ENCODE assay signal across 1 cellular context in the genomic region with DNA sequence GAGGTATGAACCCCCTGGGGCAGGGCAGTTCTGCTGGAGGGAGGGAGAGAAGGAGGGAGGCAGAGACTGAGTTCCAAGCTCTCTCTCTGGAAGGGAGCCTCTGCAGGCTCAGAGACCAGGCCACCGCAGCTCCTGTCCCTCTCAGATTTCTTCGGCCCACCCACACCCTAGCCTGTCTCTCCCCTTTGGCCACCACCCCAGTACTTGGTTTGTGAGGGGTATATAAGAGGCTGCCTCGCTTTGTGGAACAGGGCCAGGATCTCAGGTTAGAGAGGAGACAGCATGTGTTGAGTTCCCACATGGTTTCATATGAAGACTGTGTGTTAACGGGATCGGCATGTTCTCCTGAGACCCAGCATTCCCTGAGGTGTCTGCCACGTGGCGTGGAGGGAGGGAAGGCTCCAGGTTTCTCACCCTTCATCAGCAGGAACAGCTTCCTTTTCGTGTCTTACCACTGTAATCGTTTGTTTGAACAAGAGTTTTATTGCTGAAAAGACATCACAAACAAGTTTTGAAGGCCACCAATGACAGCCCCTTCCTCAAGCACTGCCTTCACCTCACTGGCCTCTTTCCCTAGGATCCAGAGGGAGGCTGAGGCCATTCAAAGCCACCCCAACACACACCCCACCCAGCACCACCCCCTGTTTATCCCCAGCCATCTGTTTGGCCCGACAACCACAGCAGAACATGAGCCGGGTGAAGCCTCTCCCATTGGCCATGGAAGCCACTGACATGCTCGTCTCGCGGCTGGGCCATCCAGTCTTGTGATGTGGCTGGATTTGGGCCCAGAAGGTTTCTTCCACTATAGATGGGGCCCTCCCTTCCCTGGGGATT.
TF ChIP-seq lines count a peak whose summit lies in the region.

No MANE protein-coding gene starts in this region.

TF ChIP-seq in K562, 482 proteins besides CTCF, POLR2A, EP300 and RAD21 (continued from another document and continues in another):
- TF ChIP-seq SP2 (IDR thresholded peaks at IDR 0.05; ENCODE audit: extremely low read depth, low read depth, low read length, poor library complexity, severe bottlenecking) (no peak), MCM5 (IDR thresholded peaks at IDR 0.05; ENCODE audit: low read depth) (no peak), EWSR1 (IDR thresholded peaks at IDR 0.05; ENCODE audit: borderline replicate concordance, low read depth, partially characterized antibody) (no peak), KDM1A (IDR thresholded peaks at IDR 0.05) (no peak), IFI16 (CRISPR knock-in tag; IDR thresholded peaks at IDR 0.05) (0 out of 2 replicates have a peak, but pooled peaks have one; percentile 7), ZNF165 (CRISPR knock-in tag; IDR thresholded peaks at IDR 0.05; ENCODE audit: borderline replicate concordance) (no peak), KAT8 (IDR thresholded peaks at IDR 0.05; ENCODE audit: low read depth) (no peak), GTF2F1 (IDR thresholded peaks at IDR 0.05; ENCODE audit: low read depth, low read length) (no peak), ZNF41 (CRISPR knock-in tag; conservative IDR thresholded peaks at IDR 0.05) (peak; percentile 8; the same call in 1 of the 2 replicates), CEBPB (tag; IDR thresholded peaks at IDR 0.05) (0 out of 2 replicates have a peak, but pooled peaks have one; percentile 62), ZNF780A (CRISPR knock-in tag; IDR thresholded peaks at IDR 0.05) (no peak), ZNF445 (CRISPR knock-in tag; IDR thresholded peaks at IDR 0.05; ENCODE audit: low read depth) (no peak), CBFB (CRISPR knock-in tag; IDR thresholded peaks at IDR 0.05) (no peak), CREM (IDR thresholded peaks at IDR 0.05; ENCODE audit: low read depth) (peak; percentile 23; the same call in 1 of the 2 replicates), ZNF408 (CRISPR knock-in tag; IDR thresholded peaks at IDR 0.05; ENCODE audit: low read depth) (no peak), RFX7 (CRISPR knock-in tag; IDR thresholded peaks at IDR 0.05) (no peak), SP1 (CRISPR knock-in tag; IDR thresholded peaks at IDR 0.05) (no peak), CCNT2 (IDR thresholded peaks at IDR 0.05; ENCODE audit: borderline replicate concordance, extremely low read depth, insufficient read length, low read depth, low read length) (no peak), SREBF2 (CRISPR knock-in tag; IDR thresholded peaks at IDR 0.05) (no peak), DIDO1 (tag; IDR thresholded peaks at IDR 0.05; ENCODE audit: low read depth) (0 out of 2 replicates have a peak, but pooled peaks have one; percentile 35), ZBTB7A (IDR thresholded peaks at IDR 0.05; ENCODE audit: borderline replicate concordance, control insufficient read depth, low read depth, low read length) (peak; percentile 52; the same call in 1 of the 2 replicates), SMAD2 (IDR thresholded peaks at IDR 0.05; ENCODE audit: low read depth, low read length) (no peak), THRAP3 (IDR thresholded peaks at IDR 0.05; ENCODE audit: borderline replicate concordance) (no peak), HLTF (IDR thresholded peaks at IDR 0.05) (0 out of 2 replicates have a peak, but pooled peaks have one; percentile 70), MIER1 (IDR thresholded peaks at IDR 0.05; ENCODE audit: low read depth) (no peak), NCOA2 (IDR thresholded peaks at IDR 0.05; ENCODE audit: partially characterized antibody in 2 of 2) (no peak), ZNF830 (CRISPR knock-in tag; IDR thresholded peaks at IDR 0.05) (no peak)
- TF ChIP-seq, protein P1, sequence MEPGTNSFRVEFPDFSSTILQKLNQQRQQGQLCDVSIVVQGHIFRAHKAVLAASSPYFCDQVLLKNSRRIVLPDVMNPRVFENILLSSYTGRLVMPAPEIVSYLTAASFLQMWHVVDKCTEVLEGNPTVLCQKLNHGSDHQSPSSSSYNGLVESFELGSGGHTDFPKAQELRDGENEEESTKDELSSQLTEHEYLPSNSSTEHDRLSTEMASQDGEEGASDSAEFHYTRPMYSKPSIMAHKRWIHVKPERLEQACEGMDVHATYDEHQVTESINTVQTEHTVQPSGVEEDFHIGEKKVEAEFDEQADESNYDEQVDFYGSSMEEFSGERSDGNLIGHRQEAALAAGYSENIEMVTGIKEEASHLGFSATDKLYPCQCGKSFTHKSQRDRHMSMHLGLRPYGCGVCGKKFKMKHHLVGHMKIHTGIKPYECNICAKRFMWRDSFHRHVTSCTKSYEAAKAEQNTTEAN (CRISPR knock-in tag; IDR thresholded peaks at IDR 0.05), result no peak
- TF ChIP-seq, protein P2, sequence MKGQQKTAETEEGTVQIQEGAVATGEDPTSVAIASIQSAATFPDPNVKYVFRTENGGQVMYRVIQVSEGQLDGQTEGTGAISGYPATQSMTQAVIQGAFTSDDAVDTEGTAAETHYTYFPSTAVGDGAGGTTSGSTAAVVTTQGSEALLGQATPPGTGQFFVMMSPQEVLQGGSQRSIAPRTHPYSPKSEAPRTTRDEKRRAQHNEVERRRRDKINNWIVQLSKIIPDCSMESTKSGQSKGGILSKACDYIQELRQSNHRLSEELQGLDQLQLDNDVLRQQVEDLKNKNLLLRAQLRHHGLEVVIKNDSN (CRISPR knock-in tag; IDR thresholded peaks at IDR 0.05), result no peak
- TF ChIP-seq, protein P3, sequence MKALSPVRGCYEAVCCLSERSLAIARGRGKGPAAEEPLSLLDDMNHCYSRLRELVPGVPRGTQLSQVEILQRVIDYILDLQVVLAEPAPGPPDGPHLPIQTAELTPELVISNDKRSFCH (CRISPR knock-in tag; IDR thresholded peaks at IDR 0.05), result no peak
- TF ChIP-seq, protein P3 (tag; IDR thresholded peaks at IDR 0.05), result peak; percentile 90
- TF ChIP-seq, protein P4, sequence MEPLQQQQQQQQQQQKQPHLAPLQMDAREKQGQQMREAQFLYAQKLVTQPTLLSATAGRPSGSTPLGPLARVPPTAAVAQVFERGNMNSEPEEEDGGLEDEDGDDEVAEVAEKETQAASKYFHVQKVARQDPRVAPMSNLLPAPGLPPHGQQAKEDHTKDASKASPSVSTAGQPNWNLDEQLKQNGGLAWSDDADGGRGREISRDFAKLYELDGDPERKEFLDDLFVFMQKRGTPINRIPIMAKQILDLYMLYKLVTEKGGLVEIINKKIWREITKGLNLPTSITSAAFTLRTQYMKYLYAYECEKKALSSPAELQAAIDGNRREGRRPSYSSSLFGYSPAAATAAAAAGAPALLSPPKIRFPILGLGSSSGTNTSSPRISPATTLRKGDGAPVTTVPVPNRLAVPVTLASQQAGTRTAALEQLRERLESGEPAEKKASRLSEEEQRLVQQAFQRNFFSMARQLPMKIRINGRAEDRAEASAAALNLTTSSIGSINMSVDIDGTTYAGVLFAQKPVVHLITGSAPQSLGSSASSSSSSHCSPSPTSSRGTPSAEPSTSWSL (CRISPR knock-in tag; IDR thresholded peaks at IDR 0.05; ENCODE audit: borderline replicate concordance), result no peak
- TF ChIP-seq, protein P5, sequence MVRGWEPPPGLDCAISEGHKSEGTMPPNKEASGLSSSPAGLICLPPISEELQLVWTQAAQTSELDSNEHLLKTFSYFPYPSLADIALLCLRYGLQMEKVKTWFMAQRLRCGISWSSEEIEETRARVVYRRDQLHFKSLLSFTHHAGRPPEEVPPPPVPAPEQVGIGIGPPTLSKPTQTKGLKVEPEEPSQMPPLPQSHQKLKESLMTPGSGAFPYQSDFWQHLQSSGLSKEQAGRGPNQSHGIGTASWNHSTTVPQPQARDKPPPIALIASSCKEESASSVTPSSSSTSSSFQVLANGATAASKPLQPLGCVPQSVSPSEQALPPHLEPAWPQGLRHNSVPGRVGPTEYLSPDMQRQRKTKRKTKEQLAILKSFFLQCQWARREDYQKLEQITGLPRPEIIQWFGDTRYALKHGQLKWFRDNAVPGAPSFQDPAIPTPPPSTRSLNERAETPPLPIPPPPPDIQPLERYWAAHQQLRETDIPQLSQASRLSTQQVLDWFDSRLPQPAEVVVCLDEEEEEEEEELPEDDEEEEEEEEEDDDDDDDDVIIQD (CRISPR knock-in tag; IDR thresholded peaks at IDR 0.05), result no peak
- TF ChIP-seq, protein P6, sequence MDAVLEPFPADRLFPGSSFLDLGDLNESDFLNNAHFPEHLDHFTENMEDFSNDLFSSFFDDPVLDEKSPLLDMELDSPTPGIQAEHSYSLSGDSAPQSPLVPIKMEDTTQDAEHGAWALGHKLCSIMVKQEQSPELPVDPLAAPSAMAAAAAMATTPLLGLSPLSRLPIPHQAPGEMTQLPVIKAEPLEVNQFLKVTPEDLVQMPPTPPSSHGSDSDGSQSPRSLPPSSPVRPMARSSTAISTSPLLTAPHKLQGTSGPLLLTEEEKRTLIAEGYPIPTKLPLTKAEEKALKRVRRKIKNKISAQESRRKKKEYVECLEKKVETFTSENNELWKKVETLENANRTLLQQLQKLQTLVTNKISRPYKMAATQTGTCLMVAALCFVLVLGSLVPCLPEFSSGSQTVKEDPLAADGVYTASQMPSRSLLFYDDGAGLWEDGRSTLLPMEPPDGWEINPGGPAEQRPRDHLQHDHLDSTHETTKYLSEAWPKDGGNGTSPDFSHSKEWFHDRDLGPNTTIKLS (IDR thresholded peaks at IDR 0.05; ENCODE audit: borderline replicate concordance, low read depth), result peak; percentile 87; the same call in 1 of the 2 replicates
- TF ChIP-seq, protein P7, sequence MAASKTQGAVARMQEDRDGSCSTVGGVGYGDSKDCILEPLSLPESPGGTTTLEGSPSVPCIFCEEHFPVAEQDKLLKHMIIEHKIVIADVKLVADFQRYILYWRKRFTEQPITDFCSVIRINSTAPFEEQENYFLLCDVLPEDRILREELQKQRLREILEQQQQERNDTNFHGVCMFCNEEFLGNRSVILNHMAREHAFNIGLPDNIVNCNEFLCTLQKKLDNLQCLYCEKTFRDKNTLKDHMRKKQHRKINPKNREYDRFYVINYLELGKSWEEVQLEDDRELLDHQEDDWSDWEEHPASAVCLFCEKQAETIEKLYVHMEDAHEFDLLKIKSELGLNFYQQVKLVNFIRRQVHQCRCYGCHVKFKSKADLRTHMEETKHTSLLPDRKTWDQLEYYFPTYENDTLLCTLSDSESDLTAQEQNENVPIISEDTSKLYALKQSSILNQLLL (CRISPR knock-in tag; IDR thresholded peaks at IDR 0.05; ENCODE audit: borderline replicate concordance), result no peak
- TF ChIP-seq, protein P8, sequence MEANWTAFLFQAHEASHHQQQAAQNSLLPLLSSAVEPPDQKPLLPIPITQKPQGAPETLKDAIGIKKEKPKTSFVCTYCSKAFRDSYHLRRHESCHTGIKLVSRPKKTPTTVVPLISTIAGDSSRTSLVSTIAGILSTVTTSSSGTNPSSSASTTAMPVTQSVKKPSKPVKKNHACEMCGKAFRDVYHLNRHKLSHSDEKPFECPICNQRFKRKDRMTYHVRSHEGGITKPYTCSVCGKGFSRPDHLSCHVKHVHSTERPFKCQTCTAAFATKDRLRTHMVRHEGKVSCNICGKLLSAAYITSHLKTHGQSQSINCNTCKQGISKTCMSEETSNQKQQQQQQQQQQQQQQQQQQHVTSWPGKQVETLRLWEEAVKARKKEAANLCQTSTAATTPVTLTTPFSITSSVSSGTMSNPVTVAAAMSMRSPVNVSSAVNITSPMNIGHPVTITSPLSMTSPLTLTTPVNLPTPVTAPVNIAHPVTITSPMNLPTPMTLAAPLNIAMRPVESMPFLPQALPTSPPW (CRISPR knock-in tag; IDR thresholded peaks at IDR 0.05), result peak; percentile 85
- TF ChIP-seq, protein P9, sequence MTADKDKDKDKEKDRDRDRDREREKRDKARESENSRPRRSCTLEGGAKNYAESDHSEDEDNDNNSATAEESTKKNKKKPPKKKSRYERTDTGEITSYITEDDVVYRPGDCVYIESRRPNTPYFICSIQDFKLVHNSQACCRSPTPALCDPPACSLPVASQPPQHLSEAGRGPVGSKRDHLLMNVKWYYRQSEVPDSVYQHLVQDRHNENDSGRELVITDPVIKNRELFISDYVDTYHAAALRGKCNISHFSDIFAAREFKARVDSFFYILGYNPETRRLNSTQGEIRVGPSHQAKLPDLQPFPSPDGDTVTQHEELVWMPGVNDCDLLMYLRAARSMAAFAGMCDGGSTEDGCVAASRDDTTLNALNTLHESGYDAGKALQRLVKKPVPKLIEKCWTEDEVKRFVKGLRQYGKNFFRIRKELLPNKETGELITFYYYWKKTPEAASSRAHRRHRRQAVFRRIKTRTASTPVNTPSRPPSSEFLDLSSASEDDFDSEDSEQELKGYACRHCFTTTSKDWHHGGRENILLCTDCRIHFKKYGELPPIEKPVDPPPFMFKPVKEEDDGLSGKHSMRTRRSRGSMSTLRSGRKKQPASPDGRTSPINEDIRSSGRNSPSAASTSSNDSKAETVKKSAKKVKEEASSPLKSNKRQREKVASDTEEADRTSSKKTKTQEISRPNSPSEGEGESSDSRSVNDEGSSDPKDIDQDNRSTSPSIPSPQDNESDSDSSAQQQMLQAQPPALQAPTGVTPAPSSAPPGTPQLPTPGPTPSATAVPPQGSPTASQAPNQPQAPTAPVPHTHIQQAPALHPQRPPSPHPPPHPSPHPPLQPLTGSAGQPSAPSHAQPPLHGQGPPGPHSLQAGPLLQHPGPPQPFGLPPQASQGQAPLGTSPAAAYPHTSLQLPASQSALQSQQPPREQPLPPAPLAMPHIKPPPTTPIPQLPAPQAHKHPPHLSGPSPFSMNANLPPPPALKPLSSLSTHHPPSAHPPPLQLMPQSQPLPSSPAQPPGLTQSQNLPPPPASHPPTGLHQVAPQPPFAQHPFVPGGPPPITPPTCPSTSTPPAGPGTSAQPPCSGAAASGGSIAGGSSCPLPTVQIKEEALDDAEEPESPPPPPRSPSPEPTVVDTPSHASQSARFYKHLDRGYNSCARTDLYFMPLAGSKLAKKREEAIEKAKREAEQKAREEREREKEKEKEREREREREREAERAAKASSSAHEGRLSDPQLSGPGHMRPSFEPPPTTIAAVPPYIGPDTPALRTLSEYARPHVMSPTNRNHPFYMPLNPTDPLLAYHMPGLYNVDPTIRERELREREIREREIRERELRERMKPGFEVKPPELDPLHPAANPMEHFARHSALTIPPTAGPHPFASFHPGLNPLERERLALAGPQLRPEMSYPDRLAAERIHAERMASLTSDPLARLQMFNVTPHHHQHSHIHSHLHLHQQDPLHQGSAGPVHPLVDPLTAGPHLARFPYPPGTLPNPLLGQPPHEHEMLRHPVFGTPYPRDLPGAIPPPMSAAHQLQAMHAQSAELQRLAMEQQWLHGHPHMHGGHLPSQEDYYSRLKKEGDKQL (CRISPR knock-in tag; IDR thresholded peaks at IDR 0.05; ENCODE audit: borderline replicate concordance), result no peak
